ENCODE assay signal across 13 cellular contexts in the genomic region with DNA sequence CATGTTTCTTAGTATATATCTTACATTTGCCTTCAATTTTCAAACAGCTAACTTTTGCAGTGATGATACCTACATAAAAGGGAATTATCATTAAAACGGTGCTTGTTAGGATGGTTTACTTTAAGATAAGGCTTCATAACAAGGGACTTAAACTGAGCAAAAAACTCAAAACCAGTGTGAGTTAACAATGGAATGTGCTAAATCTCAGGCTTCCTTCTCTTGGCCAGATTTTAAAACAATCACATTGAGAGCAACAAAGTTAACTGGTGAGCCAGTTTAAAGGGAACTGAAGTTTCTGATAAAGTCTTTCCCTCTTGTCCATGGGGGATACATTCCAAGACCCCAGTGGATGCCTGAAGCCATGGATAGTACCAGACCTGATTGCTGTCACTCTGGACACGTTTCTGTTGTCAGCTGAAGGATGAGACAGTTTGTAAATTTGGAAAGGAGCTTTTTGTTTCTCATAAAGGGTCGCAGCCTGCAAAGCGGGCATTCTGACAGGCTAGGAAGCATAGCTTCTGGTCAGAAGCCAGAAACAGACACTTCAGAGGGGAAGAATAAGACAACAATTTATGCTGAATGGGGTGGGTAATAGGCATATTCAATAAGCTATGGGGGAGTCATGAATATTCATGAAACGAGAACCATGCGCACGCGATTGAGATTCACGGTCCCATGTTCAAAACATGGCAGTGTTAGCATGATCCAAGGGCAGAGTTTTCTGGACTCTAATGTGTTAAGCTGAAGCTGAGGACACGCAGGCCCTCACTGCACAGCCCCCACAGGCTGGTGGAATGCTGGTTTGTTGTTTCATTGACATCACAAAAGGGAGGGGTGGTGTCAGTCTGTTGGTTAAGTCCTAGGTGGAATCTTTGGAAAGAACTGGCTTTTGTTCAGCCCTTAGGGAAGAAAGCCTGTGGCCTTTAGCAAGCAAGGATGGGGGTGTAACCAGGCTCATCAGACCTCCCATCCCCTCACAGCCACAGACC.
DNase-seq lines count a peak whose midpoint lies in the region; TF ChIP-seq lines count a peak whose summit lies in the region.
"Had no signal": no experiment of that assay in that cellular context is flagged by ENCODE, and none has a peak within 500 bp of the region (broad histone marks: within the 10 kb centered on the region; RNA-seq: fewer than 3 reads in every experiment).

No MANE protein-coding gene starts in this region.

- peak overlapping the region; percentile 25 for H4K91ac ChIP-seq in mesenchymal stem cell (ENCODE audit: low read length)

- peak overlapping the region; percentile 83 for H2AK5ac ChIP-seq in mesenchymal stem cell (ENCODE audit: low read length, severe bottlenecking)

- TF ChIP-seq CTCF in MCF 10A (IDR thresholded peaks at IDR 0.05; ENCODE audit: unreplicated experiment): no peak
- no peak for TF ChIP-seq CTCF in mammary epithelial cell (conservative IDR thresholded peaks at IDR 0.05 in 1 of 2, IDR thresholded peaks at IDR 0.05 in 1 of 2; ENCODE audit: extremely low read depth in 1 of 2, insufficient read depth in 1 of 2, low read depth in 1 of 2, low read length in 2 of 2)
- no peak for TF ChIP-seq CTCF in endothelial cell (IDR thresholded peaks at IDR 0.05; ENCODE audit: unreplicated experiment)
- no peak for TF ChIP-seq CTCF in GM13977 (IDR thresholded peaks at IDR 0.05; ENCODE audit: extremely low read depth, insufficient read depth, missing control alignments)

- peak overlapping the region; percentile 54 for H2BK120ac ChIP-seq in mesenchymal stem cell (ENCODE audit: low read depth, low read length)

- peak overlapping the region; percentile 86 for H2BK15ac ChIP-seq in mesenchymal stem cell (ENCODE audit: low read depth, poor library complexity, severe bottlenecking)

- BruUV-seq in MCF 10A (replicated peaks; lab: Mats Ljungman, UMichigan) (no TSS peak), mammary epithelial cell (replicated peaks; lab: Mats Ljungman, UMichigan) (no TSS peak)

- H3K36me3 ChIP-seq in mammary epithelial cell (ENCODE audit: insufficient read depth, low read length) (no peaks in the 10 kb centered on the region), mesenchymal stem cell (ENCODE audit: control insufficient read depth in 1 of 2, insufficient read depth in 2 of 2, low read depth in 1 of 2, low read length in 2 of 2) (no peaks in the 10 kb centered on the region)
- H3K36me3 ChIP-seq: left lung had no signal

- H3K4me3 Mint-ChIP-seq in MCF 10A (ENCODE audit: unreplicated experiment) (no peak overlapping the region), endothelial cell (ENCODE audit: unreplicated experiment) (no peak overlapping the region)
- H3K4me3 Mint-ChIP-seq: T-helper 17 cell had no signal

- no peak overlapping the region for H3K4me2 ChIP-seq in mammary epithelial cell (ENCODE audit: insufficient read depth, low read depth, low read length)
- H3K4me2 ChIP-seq in mesenchymal stem cell (ENCODE audit: low read length, poor library complexity, severe bottlenecking): peak overlapping the region; percentile 4

- H3K4ac ChIP-seq in mesenchymal stem cell (ENCODE audit: low read depth in 1 of 2, low read length in 2 of 2): peak overlapping the region; percentile 66 to 73

- POLR2A ChIA-PET in MCF 10A (lab: Yijun Ruan, JAX): no interaction called here

- H2BK5ac ChIP-seq in mesenchymal stem cell (ENCODE audit: low read depth, low read length, poor library complexity, severe bottlenecking): peak overlapping the region; percentile 69

- no peaks in the 10 kb centered on the region for H3K4me1 ChIP-seq in mammary epithelial cell (ENCODE audit: insufficient read depth, low read length)
- peaks cover 10% of the 10 kb centered on the region for H3K4me1 ChIP-seq in mesenchymal stem cell (ENCODE audit: control insufficient read depth, insufficient read depth, low read depth, low read length)

- dilution Hi-C loops in mammary epithelial cell (cut with HindIII; ENCODE audit: low sequenced_read_pairs): no loop called here

- H3K9ac ChIP-seq in mammary epithelial cell (ENCODE audit: insufficient read depth, low read length) (no peak overlapping the region), mesenchymal stem cell (ENCODE audit: low read length) (no peak overlapping the region)

- H2AFZ ChIP-seq in mammary epithelial cell (ENCODE audit: low read depth, low read length): no peak overlapping the region
- H2AFZ ChIP-seq in mesenchymal stem cell (ENCODE audit: low read depth, low read length): no peak overlapping the region

- H3K36me3 Mint-ChIP-seq in MCF 10A (ENCODE audit: insufficient read depth, unreplicated experiment) (no peaks in the 10 kb centered on the region), endothelial cell (ENCODE audit: low read depth, unreplicated experiment) (peaks cover 4% of the 10 kb centered on the region)

- no peaks in the 10 kb centered on the region for H3K27me3 ChIP-seq in mammary epithelial cell (ENCODE audit: insufficient read depth, low read length)
- H3K27me3 ChIP-seq in mesenchymal stem cell (ENCODE audit: control insufficient read depth in 1 of 2, insufficient read depth in 1 of 2, low read length in 2 of 2): no peaks in the 10 kb centered on the region
- H3K27me3 ChIP-seq: left lung had no signal

- H3K27me3 Mint-ChIP-seq in MCF 10A (ENCODE audit: insufficient read depth, unreplicated experiment): no peaks in the 10 kb centered on the region
- peaks cover 2% of the 10 kb centered on the region for H3K27me3 Mint-ChIP-seq in endothelial cell (ENCODE audit: unreplicated experiment)

- H3K27ac Mint-ChIP-seq in MCF 10A (ENCODE audit: low read depth, unreplicated experiment): no peak overlapping the region
- H3K27ac Mint-ChIP-seq in endothelial cell (ENCODE audit: unreplicated experiment): peak overlapping the region; percentile 62
- H3K27ac Mint-ChIP-seq: T-helper 17 cell had no signal

- H2BK12ac ChIP-seq in mesenchymal stem cell (ENCODE audit: low read length in 2 of 2): peak overlapping the region in 1 of 2 experiments; percentile 76

- H3K23ac ChIP-seq in mesenchymal stem cell (ENCODE audit: low read length in 2 of 2): peak overlapping the region in 1 of 2 experiments; percentile 64

- peak overlapping the region; percentile 73 to 90 for H3K18ac ChIP-seq in mesenchymal stem cell (ENCODE audit: low read depth in 1 of 2, low read length in 2 of 2)

- H3K9me3 Mint-ChIP-seq in MCF 10A (ENCODE audit: unreplicated experiment): no peaks in the 10 kb centered on the region
- H3K9me3 Mint-ChIP-seq in endothelial cell (ENCODE audit: unreplicated experiment): no peaks in the 10 kb centered on the region

- in situ Hi-C loops in mammary epithelial cell (cut with MboI; ENCODE audit: low sequenced_read_pairs in 2 of 2) (no loop called here), GM13977 (cut with MboI; ENCODE audit: low pct_unique_long_range_greater_than_20kb, low sequenced_read_pairs, unreplicated experiment) (no loop called here)

- H4K8ac ChIP-seq in mesenchymal stem cell (ENCODE audit: low read length): peak overlapping the region; percentile 74

- H3K4me1 Mint-ChIP-seq in MCF 10A (ENCODE audit: insufficient read depth, unreplicated experiment) (peaks cover 7% of the 10 kb centered on the region), endothelial cell (ENCODE audit: unreplicated experiment) (peaks cover 51% of the 10 kb centered on the region)

- CTCF ChIA-PET in MCF 10A (lab: Yijun Ruan, JAX): no interaction called here
- CTCF ChIA-PET in mammary epithelial cell (lab: Charles Lee; ENCODE audit: low non-redundant PET): no interaction called here

- no peaks in the 10 kb centered on the region for H4K20me1 ChIP-seq in mammary epithelial cell (ENCODE audit: insufficient read depth, low read length)

- DNase-seq in MCF 10A (ENCODE audit: unreplicated experiment) (peak; percentile 41), mammary epithelial cell (no peak), endothelial cell (ENCODE audit: low spot score) (peak; percentile 19), mesenchymal stem cell (peak; percentile 91), GM13977 (ENCODE audit: low spot score) (no peak), NAMALWA (ENCODE audit: low spot score) (no peak), KG1 (lab: John Stamatoyannopoulos, UW) (no peak), NCI-H774 (lab: John Stamatoyannopoulos, UW) (no peak)
- DNase-seq: 8988T; activated CD8-positive, alpha-beta memory T cell treated with anti-CD3 and anti-CD28 coated beads for 24 hours; DMS53; left lung; T-helper 17 cell had no signal

- peaks cover 30% of the 10 kb centered on the region for H3K79me1 ChIP-seq in mesenchymal stem cell (replicated peaks; ENCODE audit: low read length, poor library complexity, severe bottlenecking)

- WGBS in mammary epithelial cell (ENCODE audit: low coverage, missing lambda C conversion rate): 66% methylated on average over 8 of the region's 10 CpGs
- WGBS in mesenchymal stem cell: 22% methylated on average over 10 of the region's 10 CpGs

- no peak overlapping the region for H3K4me3 ChIP-seq in mammary epithelial cell (replicated peaks in 1 of 3; ENCODE audit: insufficient read depth in 1 of 3, low read depth in 2 of 3, low read length in 3 of 3)
- no peak overlapping the region for H3K4me3 ChIP-seq in mesenchymal stem cell (ENCODE audit: insufficient read depth in 1 of 2, low read depth in 1 of 2, low read length in 2 of 2)
- H3K4me3 ChIP-seq: left lung had no signal

- H3K14ac ChIP-seq in mesenchymal stem cell (ENCODE audit: low read length in 2 of 2): no peak overlapping the region

- H3K27ac ChIP-seq in mammary epithelial cell (ENCODE audit: insufficient read depth, low read depth, low read length) (no peak overlapping the region), mesenchymal stem cell (ENCODE audit: low read length, poor library complexity, severe bottlenecking) (peak overlapping the region; percentile 74)
- H3K27ac ChIP-seq: left lung had no signal

- H3K79me2 ChIP-seq in mammary epithelial cell (ENCODE audit: insufficient read depth, low read length): no peaks in the 10 kb centered on the region

- H3K9me3 ChIP-seq in mammary epithelial cell (replicated peaks; ENCODE audit: insufficient read depth, low read length): no peaks in the 10 kb centered on the region
- H3K9me3 ChIP-seq in mesenchymal stem cell (ENCODE audit: control insufficient read depth, low read length): no peaks in the 10 kb centered on the region
- H3K9me3 ChIP-seq: left lung had no signal

- intact Hi-C loops in MCF 10A (cut with micrococcal nuclease) (no loop called here), mammary epithelial cell (cut with micrococcal nuclease) (no loop called here)

Comparison
In these comparisons a context has a peak if more than half of its experiments do, and no peak if none do; other contexts are left out.
1. DNase-seq: peak in MCF 10A (single experiment), endothelial cell (single experiment) and mesenchymal stem cell (single experiment); none in mammary epithelial cell (single experiment), GM13977 (single experiment), NAMALWA (single experiment), KG1 (single experiment) and NCI-H774 (single experiment).